18 cellular contexts compared by ENCODE assay signal in genomic region chr22:44913198-44913983, GRCh38.
"Had no signal": no experiment of that assay in that cellular context is flagged by ENCODE, and none has a peak within 500 bp of the region (broad histone marks: within the 10 kb centered on the region; RNA-seq: fewer than 3 reads in every experiment).

No MANE protein-coding gene starts in this region.

- H3K4me3 Mint-ChIP-seq: activated B cell treated with CpG ODN at 0.5 μM for 24 hours; activated naive CD8-positive, alpha-beta T cell; activated T-cell treated with anti-CD3 and anti-CD28 coated beads, Interleukin-2, amount 50 U/mL, for 4 hours; naive thymus-derived CD4-positive, alpha-beta T cell; T-helper 1 cell treated with Interleukin-12 subunit alpha and Interleukin-12 subunit beta and Interleukin-4 antibody, amounts not matched to agents 30 μg/mL and 1 μg/mL, for 36 hours had no signal

- H3K27me3 Mint-ChIP-seq: activated B cell treated with CpG ODN at 0.5 μM for 24 hours had no signal

- H3K4me1 ChIP-seq: prostate gland, uterus had no signal

- H3K36me3 ChIP-seq: prostate gland, uterus had no signal

- H3K27ac ChIP-seq: epithelial cell of prostate, hepatocyte, prostate gland, uterus had no signal

- H3K27ac Mint-ChIP-seq: activated B cell treated with CpG ODN at 0.5 μM for 24 hours; activated naive CD8-positive, alpha-beta T cell; naive thymus-derived CD4-positive, alpha-beta T cell; T-helper 1 cell treated with Interleukin-12 subunit alpha and Interleukin-12 subunit beta and Interleukin-4 antibody, amounts not matched to agents 30 μg/mL and 1 μg/mL, for 36 hours had no signal

- H3K27me3 ChIP-seq: hepatocyte, uterus had no signal

- H3K4me3 ChIP-seq: hepatocyte, prostate gland, uterus had no signal

- H3K4me1 Mint-ChIP-seq: activated B cell treated with CpG ODN at 0.5 μM for 24 hours; naive thymus-derived CD4-positive, alpha-beta T cell had no signal

- ATAC-seq: activated T-cell treated with anti-CD3 and anti-CD28 coated beads, Interleukin-2, amount 50 U/mL, for 4 hours; left cardiac atrium; naive thymus-derived CD4-positive, alpha-beta T cell; SK-N-SH treated with all-trans-retinoic acid at 6 μM for 48 hours had no signal

- H3K79me2 ChIP-seq: hepatocyte had no signal

- H2AFZ ChIP-seq: hepatocyte had no signal

- H3K4me2 ChIP-seq: hepatocyte had no signal

- H3K9me3 ChIP-seq: prostate gland had no signal

- FAIRE-seq: bronchial epithelial cell had no signal

- DNase-seq: activated B cell treated with CpG ODN at 0.5 μM for 24 hours; activated gamma-delta T cell; activated T-cell treated with anti-CD3 and anti-CD28 coated beads, Interleukin-2, amount 50 U/mL, for 4 hours; cortex of kidney; effector CD8-positive, alpha-beta T cell; left cardiac atrium; naive thymus-derived CD4-positive, alpha-beta T cell; stimulated activated CD4-positive, alpha-beta T cell treated with anti-CD3 and anti-CD28 coated beads, Interleukin-4, amount 100 ng/mL, for 1 hour; stimulated activated CD8-positive, alpha-beta memory T cell treated with anti-CD3 and anti-CD28 coated beads, Interleukin-4, amount 100 ng/mL, for 48 hours; stimulated activated naive CD8-positive, alpha-beta T cell treated with anti-CD3 and anti-CD28 coated beads, Interleukin-15, Interleukin-2, amounts not matched to agents 100 U/mL and 50 U/mL, for 24 hours; uterus had no signal
